ENCODE assay signal across 9 cellular contexts in the genomic region with DNA sequence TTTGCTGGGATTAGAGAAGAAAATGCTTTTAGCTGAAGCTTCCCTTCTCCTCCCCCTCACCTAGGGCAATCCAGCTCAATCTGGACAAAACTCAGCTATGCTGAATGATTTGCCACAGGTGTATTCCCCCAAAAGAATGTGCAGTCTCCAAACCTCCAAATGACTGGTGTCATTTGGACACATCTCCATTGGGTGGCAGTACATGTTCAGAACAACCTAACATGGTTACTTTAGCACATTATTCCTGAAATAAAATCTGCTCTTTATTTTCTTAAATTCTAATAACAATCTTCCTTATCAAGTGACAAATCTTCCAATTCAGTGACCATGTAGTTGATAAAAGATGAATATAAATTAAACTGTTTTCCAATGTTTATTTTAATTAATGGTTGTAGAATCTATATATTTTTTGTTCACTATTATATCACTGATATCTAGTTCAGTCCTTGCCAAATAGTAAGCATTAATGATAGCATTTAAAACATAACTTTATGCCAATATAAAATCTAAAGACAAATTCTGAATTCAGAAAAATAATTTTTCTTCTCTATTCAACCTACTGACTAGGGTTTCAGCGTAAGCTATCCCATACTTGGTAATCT.
A peak's percentile ranks its signal among the peaks of the same experiment; 100 is the strongest.
DNase-seq lines count a peak whose midpoint lies in the region; TF ChIP-seq lines count a peak whose summit lies in the region.
"Had no signal": no experiment of that assay in that cellular context is flagged by ENCODE, and none has a peak within 500 bp of the region (broad histone marks: within the 10 kb centered on the region; RNA-seq: fewer than 3 reads in every experiment).

No MANE protein-coding gene starts in this region.

- intact Hi-C loops in ascending aorta (cut with DNase I), result loop anchor here (1.0 to 5.0 kb wide), 2 partner anchors 259 to 1046 kb away; no protein-coding TSS in a partner anchor
- intact Hi-C loops in activated CD4-positive, alpha-beta T cell treated with anti-CD3 and anti-CD28 coated beads, Interleukin-2, amount 10 ng/mL, durations not matched to agents 24 days and 14 days (cut with micrococcal nuclease), result loop anchor here (2.0 kb wide), 1 partner anchor 1048 kb away; no protein-coding TSS in a partner anchor

- H3K27me3 Mint-ChIP-seq in activated CD4-positive, alpha-beta T cell treated with anti-CD3 and anti-CD28 coated beads, Interleukin-2, amount 10 ng/mL, durations not matched to agents 24 days and 14 days, result peaks cover 13% of the 10 kb centered on the region
- H3K27me3 Mint-ChIP-seq: dendritic cell treated with granulocyte-macrophage colony-stimulating factor and Interleukin-4, amounts not matched to agents 40 ng/mL and 50 ng/mL, for 4 days had no signal

- no peaks in the 10 kb centered on the region for H3K36me3 Mint-ChIP-seq in activated CD4-positive, alpha-beta T cell treated with anti-CD3 and anti-CD28 coated beads, Interleukin-2, amount 10 ng/mL, durations not matched to agents 24 days and 14 days (ENCODE audit: low read depth)

- no peak overlapping the region for H3K4me3 ChIP-seq in ascending aorta
- no peak overlapping the region for H3K4me3 ChIP-seq in kidney epithelial cell (ENCODE audit: low read depth, low read length)

- H3K4me1 ChIP-seq in ascending aorta, result no peaks in the 10 kb centered on the region

- H3K4me3 Mint-ChIP-seq in activated CD4-positive, alpha-beta T cell treated with anti-CD3 and anti-CD28 coated beads, Interleukin-2, amount 10 ng/mL, durations not matched to agents 24 days and 14 days, result no peak overlapping the region
- H3K4me3 Mint-ChIP-seq: dendritic cell treated with granulocyte-macrophage colony-stimulating factor and Interleukin-4, amounts not matched to agents 40 ng/mL and 50 ng/mL, for 4 days had no signal

- H3K9me3 Mint-ChIP-seq in activated CD4-positive, alpha-beta T cell treated with anti-CD3 and anti-CD28 coated beads, Interleukin-2, amount 10 ng/mL, durations not matched to agents 24 days and 14 days, result no peaks in the 10 kb centered on the region

- H3K27me3 ChIP-seq in ascending aorta (no peaks in the 10 kb centered on the region), kidney epithelial cell (ENCODE audit: control insufficient read depth, insufficient read depth, low read length) (no peaks in the 10 kb centered on the region)

- TF ChIP-seq CTCF in ascending aorta (IDR thresholded peaks at IDR 0.05), result peak; percentile 50 to 70 (median 56)
- TF ChIP-seq CTCF in kidney epithelial cell (IDR thresholded peaks at IDR 0.05; ENCODE audit: insufficient read depth, low read length, poor library complexity, severe bottlenecking), result peak; percentile 55

- DNase-seq in A172 (ENCODE audit: low spot score), result peak; percentile 51
- DNase-seq in GM03348 (ENCODE audit: low spot score), result peak; percentile 60
- peak; percentile 53 for DNase-seq in LHCN-M2 (ENCODE audit: low read depth)
- DNase-seq in ascending aorta (ENCODE audit: low spot score in 2 of 2), result no peak
- DNase-seq in kidney epithelial cell (ENCODE audit: low read depth), result no peak
- DNase-seq in HK-2 (ENCODE audit: unreplicated experiment), result no peak
- DNase-seq in epidermal melanocyte (ENCODE audit: insufficient read length, low spot score), result no peak
- no peak for DNase-seq in activated CD4-positive, alpha-beta T cell treated with anti-CD3 and anti-CD28 coated beads, Interleukin-2, amount 10 ng/mL, durations not matched to agents 24 days and 14 days

- no peaks in the 10 kb centered on the region for H3K4me1 Mint-ChIP-seq in activated CD4-positive, alpha-beta T cell treated with anti-CD3 and anti-CD28 coated beads, Interleukin-2, amount 10 ng/mL, durations not matched to agents 24 days and 14 days

- H3K9me3 ChIP-seq in ascending aorta, result no peaks in the 10 kb centered on the region

- H3K36me3 ChIP-seq in ascending aorta (no peaks in the 10 kb centered on the region), kidney epithelial cell (ENCODE audit: control insufficient read depth, insufficient read depth, low read length) (no peaks in the 10 kb centered on the region)

- H3K27ac Mint-ChIP-seq in activated CD4-positive, alpha-beta T cell treated with anti-CD3 and anti-CD28 coated beads, Interleukin-2, amount 10 ng/mL, durations not matched to agents 24 days and 14 days, result no peak overlapping the region
- H3K27ac Mint-ChIP-seq: dendritic cell treated with granulocyte-macrophage colony-stimulating factor and Interleukin-4, amounts not matched to agents 40 ng/mL and 50 ng/mL, for 4 days had no signal

- no peak overlapping the region for H3K27ac ChIP-seq in ascending aorta

Comparison
In these comparisons a context has a peak if more than half of its experiments do, and no peak if none do; other contexts are left out.
1. DNase-seq: peak in A172 (single experiment), GM03348 (single experiment) and LHCN-M2 (single experiment); none in ascending aorta (0 of 2), kidney epithelial cell (single experiment), HK-2 (single experiment), epidermal melanocyte (single experiment) and activated CD4-positive, alpha-beta T cell treated with anti-CD3 and anti-CD28 coated beads, Interleukin-2, amount 10 ng/mL, durations not matched to agents 24 days and 14 days (single experiment).